In the genomic region with DNA sequence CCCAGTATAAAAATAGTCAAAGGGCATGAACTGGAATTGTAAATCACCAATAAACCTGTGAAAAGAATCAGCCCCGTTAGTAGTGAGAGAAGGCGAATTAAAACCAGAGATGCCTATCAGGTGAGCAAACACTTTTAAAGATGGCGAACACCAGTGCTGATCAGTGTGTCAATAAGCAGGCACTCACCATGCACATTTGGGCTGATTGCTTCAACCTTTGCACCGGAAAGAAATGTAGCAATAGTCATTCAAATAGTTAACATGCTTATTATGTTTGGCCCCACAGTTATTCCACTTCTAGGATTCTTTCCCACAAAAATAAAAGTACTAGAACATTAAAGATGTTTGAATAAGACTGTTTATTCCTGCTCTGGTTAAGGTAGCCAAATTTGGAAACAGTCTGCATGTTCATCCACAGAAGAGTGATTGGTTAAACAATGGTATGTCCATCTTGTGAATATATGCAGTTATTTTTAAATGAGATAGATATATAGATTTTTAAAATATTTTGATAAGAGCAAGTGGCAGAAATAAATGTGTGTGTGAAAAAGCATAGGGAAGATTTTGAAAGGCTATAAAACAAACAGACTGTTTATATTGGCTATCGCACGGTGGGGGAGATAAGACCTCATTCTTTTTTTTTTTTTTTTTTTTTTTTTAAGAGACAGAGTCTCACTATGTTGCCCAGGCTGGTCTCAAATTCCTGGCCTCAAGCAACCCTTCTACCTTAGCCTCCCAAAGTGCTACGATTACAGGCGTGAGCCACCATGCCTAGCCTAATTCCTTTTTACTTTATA, we compare ENCODE assay signal across 28 cellular contexts.
"Had no signal": no experiment of that assay in that cellular context is flagged by ENCODE, and none has a peak within 500 bp of the region (broad histone marks: within the 10 kb centered on the region; RNA-seq: fewer than 3 reads in every experiment).

No MANE protein-coding gene starts in this region.

- H3K9me3 ChIP-seq: adrenal gland, lower lobe of right lung, testis, vagina had no signal

- H3K27me3 ChIP-seq: adrenal gland, brain microvascular endothelial cell, testis, vagina had no signal

- ATAC-seq: activated CD4-positive, CD25-positive, alpha-beta regulatory T cell treated with anti-CD3 and anti-CD28 coated beads, Interleukin-2, amount 50 U/mL, for 24 hours; effector memory CD8-positive, alpha-beta T cell; natural killer cell treated with Interleukin-12 subunit alpha and Interleukin-12 subunit beta and Interleukin-15 and Interleukin-18, amount 100 ng/mL, for 72 hours; stimulated activated naive CD8-positive, alpha-beta T cell treated with anti-CD3 and anti-CD28 coated beads, Interleukin-15, Interleukin-2, amounts not matched to agents 100 U/mL and 50 U/mL, for 24 hours had no signal

- H3K4me1 ChIP-seq: adrenal gland, testis, vagina had no signal

- DNase-seq: activated CD4-positive, alpha-beta T cell treated with anti-CD3 and anti-CD28 coated beads for 48 hours; activated CD4-positive, alpha-beta T cell treated with anti-CD3 and anti-CD28 coated beads, Interleukin-2, amount 50 U/mL, for 48 hours; activated CD8-positive, alpha-beta memory T cell treated with anti-CD3 and anti-CD28 coated beads for 24 hours; activated effector memory CD4-positive, alpha-beta T cell treated with anti-CD3 and anti-CD28 coated beads, Interleukin-2, amount 50 U/mL, for 16 hours; activated naive CD4-positive, alpha-beta T cell treated with anti-CD3 and anti-CD28 coated beads for 36 hours; activated naive CD8-positive, alpha-beta T cell treated with anti-CD3 and anti-CD28 coated beads for 36 hours; activated T-cell treated with anti-CD3 and anti-CD28 coated beads, Interleukin-2, amount 50 U/mL, for 1 hour; adrenal gland; brain microvascular endothelial cell; cortex of kidney; effector memory CD8-positive, alpha-beta T cell; foreskin fibroblast; head of caudate nucleus; hypothalamus; immature natural killer cell; kidney; lower lobe of right lung; mesendoderm; posterior cingulate gyrus; right cardiac atrium; stimulated activated CD4-positive, alpha-beta T cell treated with anti-CD3 and anti-CD28 coated beads, Interleukin-4, amount 100 ng/mL, for 1 hour; stimulated activated naive CD8-positive, alpha-beta T cell treated with anti-CD3 and anti-CD28 coated beads, Interleukin-15, Interleukin-2, amounts not matched to agents 100 U/mL and 50 U/mL, for 24 hours; testis had no signal

- H3K4me3 ChIP-seq: adrenal gland, lower lobe of right lung, testis, vagina had no signal

- H3K36me3 ChIP-seq: adrenal gland, brain microvascular endothelial cell, lower lobe of right lung, vagina had no signal

- FAIRE-seq: astrocyte, kidney had no signal

- H3K27ac ChIP-seq: adrenal gland, brain microvascular endothelial cell, lower lobe of right lung, testis, vagina, VCaP had no signal
